In genomic region chr17:19003543-19003965, GRCh38 we compare ENCODE assay signal across 1 cellular context.
TF ChIP-seq lines count a peak whose summit lies in the region.

No MANE protein-coding gene starts in this region.

TF ChIP-seq in HCT116, 20 proteins besides CTCF, POLR2A, EP300 and RAD21 (continued from another document):
- TF ChIP-seq REST (IDR thresholded peaks at IDR 0.05; ENCODE audit: low read depth) (no peak), SRF (IDR thresholded peaks at IDR 0.05; ENCODE audit: low read depth) (no peak), SIN3A (IDR thresholded peaks at IDR 0.05; ENCODE audit: low read depth) (no peak), EGR1 (IDR thresholded peaks at IDR 0.05; ENCODE audit: low read depth) (no peak), ZNF274 (IDR thresholded peaks at IDR 0.05; ENCODE audit: low read depth, low read length) (no peak), ZBTB33 (IDR thresholded peaks at IDR 0.05; ENCODE audit: extremely low read depth, insufficient replicate concordance, low read length) (no peak), YY1 (IDR thresholded peaks at IDR 0.05; ENCODE audit: extremely low read depth, insufficient replicate concordance, low read depth, low read length) (no peak), JUND (IDR thresholded peaks at IDR 0.05) (no peak), ATF3 (IDR thresholded peaks at IDR 0.05) (no peak), CBX3 (IDR thresholded peaks at IDR 0.05; ENCODE audit: low read depth) (no peak), SP1 (IDR thresholded peaks at IDR 0.05; ENCODE audit: low read depth) (no peak), ELF1 (IDR thresholded peaks at IDR 0.05; ENCODE audit: borderline replicate concordance, low read depth) (no peak)
